22 cellular contexts compared by ENCODE assay signal in the genomic region with DNA sequence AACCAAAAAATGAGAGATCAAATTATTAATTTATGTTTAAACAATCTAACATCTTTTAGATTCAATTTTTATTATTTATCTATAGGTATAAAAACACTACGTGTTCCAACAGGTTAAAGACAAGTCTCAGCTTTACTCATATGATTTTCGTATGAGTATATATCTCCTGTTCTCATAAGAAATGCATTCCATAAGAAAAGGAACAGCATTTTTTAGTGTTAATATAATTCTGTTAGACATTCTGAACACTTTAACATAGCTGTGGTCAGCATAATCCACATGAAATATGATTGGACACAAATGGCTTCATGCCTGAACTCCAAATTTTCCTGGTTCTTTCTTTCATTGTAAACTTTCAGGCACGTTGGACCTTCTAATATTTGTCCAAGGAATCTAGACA.
DNase-seq lines count a peak whose midpoint lies in the region; ATAC-seq, FAIRE-seq and TF ChIP-seq lines count a peak whose summit lies in the region.
"Had no signal": no experiment of that assay in that cellular context is flagged by ENCODE, and none has a peak within 500 bp of the region (broad histone marks: within the 10 kb centered on the region; RNA-seq: fewer than 3 reads in every experiment).

No MANE protein-coding gene starts in this region.

- H3K4me1 ChIP-seq in GM23338 (ENCODE audit: insufficient read depth) (peaks cover 4% of the 10 kb centered on the region; the same call in 1 of the 2 replicates), SJSA1 (replicated peaks) (peaks cover 18% of the 10 kb centered on the region), neural progenitor cell (no peaks in the 10 kb centered on the region)

- H3K27me3 Mint-ChIP-seq in GM23338 (ENCODE audit: insufficient read depth, low read depth, poor library complexity) = peaks cover 4% of the 10 kb centered on the region
- no peaks in the 10 kb centered on the region for H3K27me3 Mint-ChIP-seq in neural progenitor cell (ENCODE audit: insufficient read depth, low read depth)

- no peak overlapping the region for H3K9ac ChIP-seq in neural progenitor cell
- H3K9ac ChIP-seq: GM23248 had no signal

- H3K9me3 ChIP-seq in SJSA1 (replicated peaks) (no peaks in the 10 kb centered on the region), neural progenitor cell (ENCODE audit: low read depth) (no peaks in the 10 kb centered on the region)

- H3K4me3 ChIP-seq in GM23338 = no peak overlapping the region
- H3K4me3 ChIP-seq in SJSA1 = no peak overlapping the region
- H3K4me3 ChIP-seq in bronchial epithelial cell (ENCODE audit: low read depth, low read length) = no peak overlapping the region
- no peak overlapping the region for H3K4me3 ChIP-seq in neural progenitor cell
- H3K4me3 ChIP-seq: GM23248 had no signal

- H3K4me1 Mint-ChIP-seq in GM23338 = peaks cover 5% of the 10 kb centered on the region; the same call in 1 of the 3 replicates
- H3K4me1 Mint-ChIP-seq in neural progenitor cell = no peaks in the 10 kb centered on the region

- H2AFZ ChIP-seq in GM23338 = peak overlapping the region; percentile 48
- peak overlapping the region; percentile 37 for H2AFZ ChIP-seq in neural progenitor cell (replicated peaks)

- H4K20me1 ChIP-seq in GM23338 (replicated peaks; ENCODE audit: insufficient read depth) = no peaks in the 10 kb centered on the region
- H4K20me1 ChIP-seq in neural progenitor cell (ENCODE audit: low read depth) = no peaks in the 10 kb centered on the region

- H3K79me2 ChIP-seq in GM23338 (replicated peaks; ENCODE audit: insufficient read depth) (no peaks in the 10 kb centered on the region), neural progenitor cell (ENCODE audit: low read depth) (no peaks in the 10 kb centered on the region)

- no peaks in the 10 kb centered on the region; the same call in 1 of the 2 replicates for H3K9me2 ChIP-seq in GM23338 (ENCODE audit: insufficient read depth)

- peaks cover 10% of the 10 kb centered on the region for H3K36me3 Mint-ChIP-seq in GM23338 (ENCODE audit: low read depth)
- no peaks in the 10 kb centered on the region for H3K36me3 Mint-ChIP-seq in neural progenitor cell

- ATAC-seq in GM23338 = no peak

- H3K4me3 Mint-ChIP-seq in GM23338 = no peak overlapping the region
- H3K4me3 Mint-ChIP-seq in neural progenitor cell = no peak overlapping the region

- H3K27ac ChIP-seq in GM23338 (ENCODE audit: low read depth) (no peak overlapping the region), SJSA1 (peak overlapping the region; percentile 64), neural progenitor cell (no peak overlapping the region)
- H3K27ac ChIP-seq: GM23248 had no signal

- H3K36me3 ChIP-seq in GM23338 (ENCODE audit: insufficient read depth) (no peaks in the 10 kb centered on the region), SJSA1 (no peaks in the 10 kb centered on the region), bronchial epithelial cell (ENCODE audit: control insufficient read depth, insufficient read depth, low read length) (no peaks in the 10 kb centered on the region), neural progenitor cell (no peaks in the 10 kb centered on the region)
- H3K36me3 ChIP-seq: BE2C had no signal

- H3K4me2 ChIP-seq in GM23338 (no peak overlapping the region), neural progenitor cell (no peak overlapping the region)

- no peak overlapping the region for H3K27ac Mint-ChIP-seq in GM23338
- no peak overlapping the region for H3K27ac Mint-ChIP-seq in neural progenitor cell

- H3K9me3 Mint-ChIP-seq in GM23338 (peaks cover 10% of the 10 kb centered on the region), neural progenitor cell (peaks cover 9% of the 10 kb centered on the region)

- FAIRE-seq in bronchial epithelial cell (lab: Jason Lieb, UNC) = no peak
- FAIRE-seq: D721Med, HTR-8/SVneo had no signal

- H3F3A ChIP-seq in GM23338 (replicated peaks; ENCODE audit: low read depth) (no peaks in the 10 kb centered on the region), neural progenitor cell (ENCODE audit: low read depth) (no peaks in the 10 kb centered on the region)

- DNase-seq in GM23338 (ENCODE audit: low spot score) (no peak), SJSA1 (ENCODE audit: low read depth in 1 of 2, low spot score in 2 of 2) (no peak), bronchial epithelial cell (ENCODE audit: low read depth) (peak; percentile 57), neural progenitor cell (ENCODE audit: low spot score) (no peak), mesenteric fat pad (ENCODE audit: low spot score) (no peak), cerebellar nuclear complex (lab: John Stamatoyannopoulos, UW) (no peak), NCI-H1048 (lab: John Stamatoyannopoulos, UW) (no peak)
- DNase-seq: BE2C; DMS53; GM23248; KG1; NCI-H1092 treated with DMSO at 0.1 percent for 48 hours; NCI-H1436 treated with DMSO at 0.1 percent for 48 hours; NCI-H2029; NCI-H345; NCI-H524; NCI-H774; NK-92 treated with Interleukin-12 subunit alpha and Interleukin-12 subunit beta, amount 100 ng/mL, for 24 hours; Right ventricle myocardium superior; T-helper 1 cell had no signal

- TF ChIP-seq CTCF in GM23338 (conservative IDR thresholded peaks at IDR 0.05; ENCODE audit: low read depth in 2 of 2) (no peak), bronchial epithelial cell (IDR thresholded peaks at IDR 0.05; ENCODE audit: insufficient read depth, low read length, severe bottlenecking) (no peak), neural progenitor cell (IDR thresholded peaks at IDR 0.05) (no peak)

- no peaks in the 10 kb centered on the region for H3K27me3 ChIP-seq in GM23338 (ENCODE audit: insufficient read depth)
- H3K27me3 ChIP-seq in SJSA1 (replicated peaks) = no peaks in the 10 kb centered on the region
- no peaks in the 10 kb centered on the region for H3K27me3 ChIP-seq in bronchial epithelial cell (ENCODE audit: control insufficient read depth, insufficient read depth, low read length)
- no peaks in the 10 kb centered on the region for H3K27me3 ChIP-seq in neural progenitor cell
- H3K27me3 ChIP-seq: BE2C had no signal

TF ChIP-seq in GM23338, 12 proteins besides CTCF, POLR2A, EP300 and RAD21:
- TF ChIP-seq JUNB (IDR thresholded peaks at IDR 0.05; ENCODE audit: unreplicated experiment) = no peak
- TF ChIP-seq EZH2 (IDR thresholded peaks at IDR 0.05; ENCODE audit: low read depth, unreplicated experiment) = no peak
